ENCODE assay signal across 14 cellular contexts in the genomic region with DNA sequence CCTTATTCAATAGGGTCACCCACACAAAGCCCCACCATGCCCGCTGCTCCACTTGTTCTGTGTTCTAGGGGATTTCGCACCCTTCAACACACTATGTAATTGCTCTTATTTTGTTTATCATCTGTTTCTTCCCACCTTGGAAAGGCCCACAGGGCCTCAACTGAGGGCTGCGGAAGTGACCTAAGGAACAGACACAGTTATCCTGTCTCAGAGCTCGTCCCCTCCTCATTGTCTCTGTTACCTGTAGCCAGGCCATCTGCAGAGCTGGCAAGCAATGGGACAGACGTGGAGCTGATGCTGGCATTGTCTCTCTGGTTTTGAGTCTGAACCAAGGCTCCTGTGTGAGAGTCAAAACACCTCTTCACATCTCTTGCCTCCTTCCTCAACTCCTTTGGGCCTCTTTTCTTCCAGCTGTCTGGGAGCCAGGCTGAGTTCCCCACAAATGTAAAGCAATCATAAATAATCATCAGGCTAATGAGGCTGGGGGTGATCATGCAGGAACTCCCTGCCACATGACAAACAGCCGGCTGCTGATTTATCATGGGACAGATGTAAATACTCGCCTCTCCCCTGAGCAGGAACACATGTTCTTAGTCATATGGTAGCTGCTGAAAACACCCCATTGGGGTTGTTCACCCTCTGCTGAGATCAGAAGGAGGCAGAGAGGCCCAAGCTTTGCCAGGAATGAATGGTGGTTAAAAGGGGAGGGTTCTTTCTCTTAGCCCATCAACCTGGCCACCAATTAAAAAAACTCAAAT.
DNase-seq lines count a peak whose midpoint lies in the region; ATAC-seq, FAIRE-seq and TF ChIP-seq lines count a peak whose summit lies in the region.
"Had no signal": no experiment of that assay in that cellular context is flagged by ENCODE, and none has a peak within 500 bp of the region (broad histone marks: within the 10 kb centered on the region; RNA-seq: fewer than 3 reads in every experiment).

No MANE protein-coding gene starts in this region.

- no peak overlapping the region for H2BK15ac ChIP-seq in H1 (ENCODE audit: low read length)
- H2BK15ac ChIP-seq in neuronal stem cell (ENCODE audit: low read length), result no peak overlapping the region

- peak overlapping the region; percentile 27; the same call in 1 of the 2 replicates for H2BK12ac ChIP-seq in H1 (ENCODE audit: low read depth, low read length)
- H2BK12ac ChIP-seq in neuronal stem cell (ENCODE audit: low read length), result no peak overlapping the region

- H4K5ac ChIP-seq in H1 (ENCODE audit: insufficient read length, low read depth, low read length), result no peak overlapping the region

- no peaks in the 10 kb centered on the region for H3K9me3 Mint-ChIP-seq in naive thymus-derived CD8-positive, alpha-beta T cell
- no peaks in the 10 kb centered on the region for H3K9me3 Mint-ChIP-seq in Calu3 (ENCODE audit: low read depth, unreplicated experiment)
- H3K9me3 Mint-ChIP-seq: CD8-positive, alpha-beta memory T cell had no signal

- H3K4me1 ChIP-seq in H1 (replicated peaks in 1 of 4; ENCODE audit: control insufficient read depth in 3 of 4, insufficient read depth in 4 of 4, low read length in 3 of 4) (peaks cover 0 to 7% (median 4%) of the 10 kb centered on the region in 4 experiments; a peak in 5 of 7 replicates), neuronal stem cell (ENCODE audit: control insufficient read depth in 2 of 2, insufficient read depth in 1 of 2, low read depth in 1 of 2, low read length in 2 of 2) (peaks cover 2% of the 10 kb centered on the region in 2 donors), breast epithelium (no peaks in the 10 kb centered on the region)
- H3K4me1 ChIP-seq: HAP-1 had no signal

- H3K56ac ChIP-seq in H1 (replicated peaks; ENCODE audit: insufficient read length, low read depth, low read length), result no peak overlapping the region

- TF ChIP-seq CTCF in AG10803 (conservative IDR thresholded peaks at IDR 0.05; ENCODE audit: low read length), result no peak
- no peak for TF ChIP-seq CTCF in H1 (IDR thresholded peaks at IDR 0.05; ENCODE audit: control extremely low read depth in 1 of 3, insufficient read depth in 1 of 3, low read depth in 1 of 3, low read length in 3 of 3)
- TF ChIP-seq CTCF in Calu3 (IDR thresholded peaks at IDR 0.05; ENCODE audit: unreplicated experiment), result no peak
- TF ChIP-seq CTCF in breast epithelium (IDR thresholded peaks at IDR 0.05), result no peak

- H2AK5ac ChIP-seq in H1 (ENCODE audit: low read depth, low read length) (no peak overlapping the region), neuronal stem cell (ENCODE audit: low read depth, low read length) (no peak overlapping the region)

- CTCF ChIA-PET in H1 (lab: Charles Lee; ENCODE audit: partially characterized antibody), result interaction anchor here (0.6 to 0.8 kb wide), 2 partner anchors 195 to 257 kb away, joined by 3 read pairs; no protein-coding TSS in a partner anchor
- CTCF ChIA-PET in Calu3 (lab: Charles Lee), result no interaction called here

- no peak overlapping the region for H2BK120ac ChIP-seq in H1 (replicated peaks; ENCODE audit: low read depth, low read length)
- H2BK120ac ChIP-seq in neuronal stem cell (ENCODE audit: low read depth, low read length), result no peak overlapping the region

- no peak overlapping the region for H3K27ac ChIP-seq in H1 (ENCODE audit: low read depth, low read length)
- H3K27ac ChIP-seq in neuronal stem cell (replicated peaks; ENCODE audit: low read length), result no peak overlapping the region
- no peak overlapping the region for H3K27ac ChIP-seq in breast epithelium

- H2AFZ ChIP-seq in H1 (ENCODE audit: low read length) (no peak overlapping the region), neuronal stem cell (ENCODE audit: low read length) (peak overlapping the region; percentile 18)

- H3K23me2 ChIP-seq in H1 (ENCODE audit: low read depth, low read length), result no peaks in the 10 kb centered on the region; the same call in 1 of the 2 replicates

- ATAC-seq in naive thymus-derived CD8-positive, alpha-beta T cell, result no peak

- H3K9ac ChIP-seq in H1 (replicated peaks in 1 of 4; ENCODE audit: extremely low read depth in 1 of 4, low read depth in 3 of 4, low read length in 3 of 4) (no peak overlapping the region), neuronal stem cell (ENCODE audit: low read depth, low read length, poor library complexity) (no peak overlapping the region)

- no peaks in the 10 kb centered on the region for H3K9me3 ChIP-seq in H1 (ENCODE audit: insufficient read depth in 2 of 2, low read depth in 1 of 2, low read length in 1 of 2)
- no peaks in the 10 kb centered on the region for H3K9me3 ChIP-seq in neuronal stem cell (replicated peaks in 1 of 2; ENCODE audit: control insufficient read depth in 2 of 2, insufficient read depth in 1 of 2, low read depth in 1 of 2, low read length in 2 of 2)
- no peaks in the 10 kb centered on the region for H3K9me3 ChIP-seq in breast epithelium
- H3K9me3 ChIP-seq: HAP-1 had no signal

- no peaks in the 10 kb centered on the region for H3K36me3 ChIP-seq in H1 (ENCODE audit: control insufficient read depth in 2 of 4, insufficient read depth in 4 of 4, low read length in 3 of 4)
- no peaks in the 10 kb centered on the region for H3K36me3 ChIP-seq in neuronal stem cell (replicated peaks in 1 of 2; ENCODE audit: control insufficient read depth in 2 of 2, insufficient read depth in 2 of 2, low read length in 2 of 2)
- H3K36me3 ChIP-seq in breast epithelium, result no peaks in the 10 kb centered on the region
- H3K36me3 ChIP-seq: HAP-1 had no signal

- H3K4ac ChIP-seq in H1 (replicated peaks; ENCODE audit: insufficient read length, low read depth, low read length), result no peak overlapping the region
- no peak overlapping the region for H3K4ac ChIP-seq in neuronal stem cell (ENCODE audit: low read length)

- TF ChIP-seq EP300 in H1 (IDR thresholded peaks at IDR 0.05; ENCODE audit: borderline replicate concordance in 1 of 2, low read depth in 2 of 2, low read length in 2 of 2), result no peak

- H3K4me3 ChIP-seq in AG10803 (ENCODE audit: low read length) (no peak overlapping the region), H1 (ENCODE audit: extremely low read depth in 1 of 4, insufficient read depth in 2 of 4, low read depth in 3 of 4, low read length in 4 of 4) (no peak overlapping the region), neuronal stem cell (ENCODE audit: low read length in 2 of 2) (no peak overlapping the region), breast epithelium (no peak overlapping the region)
- H3K4me3 ChIP-seq: HAP-1 had no signal

- H4K20me1 ChIP-seq in H1 (replicated peaks in 1 of 2; ENCODE audit: control insufficient read depth in 1 of 2, insufficient read depth in 2 of 2, low read length in 2 of 2), result no peaks in the 10 kb centered on the region

- H3K4me2 ChIP-seq in H1 (ENCODE audit: insufficient read depth in 1 of 2, low read depth in 2 of 2, low read length in 2 of 2) (no peak overlapping the region), neuronal stem cell (ENCODE audit: insufficient read depth, low read length, poor library complexity, severe bottlenecking) (no peak overlapping the region)

- H3K27ac Mint-ChIP-seq in naive thymus-derived CD8-positive, alpha-beta T cell, result peak overlapping the region in 2 of 10 donors; percentile 34 to 60
- H3K27ac Mint-ChIP-seq in Calu3 (ENCODE audit: unreplicated experiment), result no peak overlapping the region
- H3K27ac Mint-ChIP-seq: CD8-positive, alpha-beta memory T cell had no signal

- H3K23ac ChIP-seq in H1 (ENCODE audit: insufficient read length) (no peak overlapping the region), neuronal stem cell (ENCODE audit: low read depth, low read length, poor library complexity) (no peak overlapping the region)

- no peak for TF ChIP-seq RAD21 in H1 (IDR thresholded peaks at IDR 0.05 in 1 of 2, conservative IDR thresholded peaks at IDR 0.05 in 1 of 2; ENCODE audit: low read depth in 2 of 2, low read length in 2 of 2)

- H2BK5ac ChIP-seq in H1 (ENCODE audit: low read depth, low read length), result no peak overlapping the region
- no peak overlapping the region for H2BK5ac ChIP-seq in neuronal stem cell (ENCODE audit: low read length)

- no peaks in the 10 kb centered on the region for H3K36me3 Mint-ChIP-seq in naive thymus-derived CD8-positive, alpha-beta T cell
- H3K36me3 Mint-ChIP-seq in Calu3 (ENCODE audit: insufficient read depth, unreplicated experiment), result no peaks in the 10 kb centered on the region

- no peak overlapping the region for H4K91ac ChIP-seq in H1 (replicated peaks; ENCODE audit: insufficient read length, low read length)
- no peak overlapping the region for H4K91ac ChIP-seq in neuronal stem cell (ENCODE audit: low read depth, low read length, poor library complexity)

- H3K27me3 ChIP-seq in H1 (replicated peaks in 1 of 4; ENCODE audit: control insufficient read depth in 3 of 4, extremely low read depth in 1 of 4, insufficient read depth in 3 of 4, low read length in 3 of 4) (no peaks in the 10 kb centered on the region; a peak in 1 of 7 replicates), neuronal stem cell (ENCODE audit: control insufficient read depth in 3 of 3, insufficient read depth in 3 of 3, low read depth in 1 of 3, low read length in 3 of 3) (peaks cover 0 to 2% (median 0%) of the 10 kb centered on the region in 3 experiments), breast epithelium (no peaks in the 10 kb centered on the region)

- 85% methylated on average over 7 of the region's 7 CpGs; no CpG with 5 or more reads in 1 of the 2 experiments for WGBS in H1 (ENCODE audit: extremely low coverage in 1 of 2, insufficient coverage in 1 of 2, insufficient read length in 1 of 2, insufficient replicate concordance in 2 of 2, low coverage in 1 of 2, low lambda C conversion rate in 2 of 2, missing lambda C conversion rate in 1 of 2), 2 experiments
- WGBS in neuronal stem cell (ENCODE audit: extremely low coverage in 2 of 2, insufficient read length in 2 of 2, insufficient replicate concordance in 1 of 2), 2 donors, result no CpG with 5 or more reads among the region's 7 CpGs

- H3K79me2 ChIP-seq in H1 (ENCODE audit: control insufficient read depth in 1 of 2, insufficient read depth in 2 of 2, low read length in 2 of 2), result no peaks in the 10 kb centered on the region

- H3K79me1 ChIP-seq in H1 (ENCODE audit: low read depth, low read length) (no peaks in the 10 kb centered on the region), neuronal stem cell (ENCODE audit: low read depth, low read length) (no peaks in the 10 kb centered on the region)

- peaks cover 0 to 7% (median 2%) of the 10 kb centered on the region in 4 donors for H3K4me1 Mint-ChIP-seq in naive thymus-derived CD8-positive, alpha-beta T cell
- H3K4me1 Mint-ChIP-seq in Calu3 (ENCODE audit: low read depth, unreplicated experiment), result no peaks in the 10 kb centered on the region

- intact Hi-C loops in Calu3 (cut with micrococcal nuclease; ENCODE audit: unreplicated experiment), result no loop called here
- intact Hi-C loops in breast epithelium (cut with DNase I; ENCODE audit: low total_unique reads), result no loop called here

- FAIRE-seq in H1 (lab: Jason Lieb, UNC), result no peak
- FAIRE-seq: GM18507 had no signal

- no peak overlapping the region for H3K4me3 Mint-ChIP-seq in naive thymus-derived CD8-positive, alpha-beta T cell
- H3K4me3 Mint-ChIP-seq in Calu3 (ENCODE audit: low read depth, unreplicated experiment), result no peak overlapping the region
- H3K4me3 Mint-ChIP-seq: CD8-positive, alpha-beta memory T cell had no signal

- DNase-seq in AG10803 (ENCODE audit: low read depth) (peak; percentile 4), NCI-H2171 (lab: John Stamatoyannopoulos, UW) (peak; percentile 41), H1 (ENCODE audit: low read depth in 1 of 2, low spot score in 2 of 2) (no peak), neuronal stem cell (ENCODE audit: low spot score) (no peak), DMS53 (lab: John Stamatoyannopoulos, UW) (no peak), Calu3 (no peak), breast epithelium (ENCODE audit: low spot score in 2 of 2) (no peak)
- no peak for DNase-seq in naive thymus-derived CD8-positive, alpha-beta T cell
- DNase-seq: CD8-positive, alpha-beta memory T cell; Karpas-422; NCI-H1105 treated with DMSO at 0.1 percent for 48 hours; NCI-H187 treated with DMSO at 0.1 percent for 48 hours had no signal

- H3K14ac ChIP-seq in H1 (ENCODE audit: insufficient read length), result no peak overlapping the region
- no peak overlapping the region for H3K14ac ChIP-seq in neuronal stem cell (ENCODE audit: low read length)

- H3K18ac ChIP-seq in H1 (ENCODE audit: extremely low read depth, low read length) (no peak overlapping the region), neuronal stem cell (ENCODE audit: low read length) (no peak overlapping the region)

- POLR2A ChIA-PET in H1 (lab: Charles Lee; ENCODE audit: partially characterized antibody), result no interaction called here
- POLR2A ChIA-PET in naive thymus-derived CD8-positive, alpha-beta T cell (lab: Charles Lee), result no interaction called here

- H3K27me3 Mint-ChIP-seq in naive thymus-derived CD8-positive, alpha-beta T cell, result peaks cover 7 to 30% (median 19%) of the 10 kb centered on the region in 5 donors
- H3K27me3 Mint-ChIP-seq in Calu3 (ENCODE audit: unreplicated experiment), result peaks cover 45% of the 10 kb centered on the region

- no TSS peak for BruUV-seq in Calu3 (replicated peaks; lab: Mats Ljungman, UMichigan)

- no peak overlapping the region for H4K8ac ChIP-seq in H1 (ENCODE audit: extremely low read depth, insufficient read depth, low read length)
- no peak overlapping the region for H4K8ac ChIP-seq in neuronal stem cell (ENCODE audit: low read depth, low read length)

- H2BK20ac ChIP-seq in H1 (ENCODE audit: low read length), result peak overlapping the region; percentile 92

- TF ChIP-seq POLR2A in H1 (IDR thresholded peaks at IDR 0.05; ENCODE audit: control extremely low read depth in 1 of 2, low read depth in 2 of 2, low read length in 2 of 2), result no peak
- TF ChIP-seq POLR2A in breast epithelium (IDR thresholded peaks at IDR 0.05), result no peak

Comparison
In these comparisons a context has a peak if more than half of its experiments do, and no peak if none do; other contexts are left out.
1. DNase-seq: peak in AG10803 (single experiment) and NCI-H2171 (single experiment); none in H1 (0 of 2), neuronal stem cell (single experiment), naive thymus-derived CD8-positive, alpha-beta T cell (0 of 10), DMS53 (single experiment), Calu3 (single experiment) and breast epithelium (0 of 2).